ENCODE assay signal across 8 cellular contexts in the genomic region with DNA sequence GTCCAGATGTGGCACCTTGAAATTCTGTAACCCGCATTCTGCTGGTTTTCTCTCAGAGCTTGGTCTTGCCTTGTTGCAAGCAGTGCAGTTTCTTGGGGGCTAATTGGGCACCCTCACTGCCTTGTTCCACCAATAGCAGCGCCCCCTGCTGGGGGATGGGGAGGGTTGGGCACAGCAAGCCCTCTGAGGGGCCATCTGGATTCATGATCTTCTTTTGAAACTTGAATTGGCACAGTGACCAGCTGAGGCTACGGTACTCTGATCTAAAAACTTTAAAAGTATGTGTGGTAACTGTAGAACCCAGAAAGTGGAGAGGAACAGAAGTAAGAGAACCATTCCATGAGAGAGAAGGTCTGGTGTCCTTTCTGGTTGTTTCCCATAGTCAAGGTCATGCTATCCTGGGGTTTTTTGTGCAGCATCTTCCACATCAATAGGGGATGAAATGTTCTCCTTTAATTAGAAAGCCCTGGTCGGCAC.
DNase-seq lines count a peak whose midpoint lies in the region; ATAC-seq and TF ChIP-seq lines count a peak whose summit lies in the region.

No MANE protein-coding gene starts in this region.

- H3K27ac Mint-ChIP-seq in brain (no peak overlapping the region), memory B cell (no peak overlapping the region), type B pancreatic cell (no peak overlapping the region)

- H3K4me3 Mint-ChIP-seq in brain, result no peak overlapping the region
- H3K4me3 Mint-ChIP-seq in memory B cell, result no peak overlapping the region
- no peak overlapping the region for H3K4me3 Mint-ChIP-seq in type B pancreatic cell

- peak; percentile 33 to 65 for TF ChIP-seq CTCF in brain (conservative IDR thresholded peaks at IDR 0.05)
- peak; percentile 80 for TF ChIP-seq CTCF in type B pancreatic cell (conservative IDR thresholded peaks at IDR 0.05)

- H3K36me3 Mint-ChIP-seq in brain (peaks cover 64% of the 10 kb centered on the region), memory B cell (peaks cover 26% of the 10 kb centered on the region), type B pancreatic cell (peaks cover 23% of the 10 kb centered on the region)

- H3K9me3 Mint-ChIP-seq in brain (no peaks in the 10 kb centered on the region), memory B cell (no peaks in the 10 kb centered on the region), type B pancreatic cell (no peaks in the 10 kb centered on the region)

- no peaks in the 10 kb centered on the region for H3K27me3 Mint-ChIP-seq in brain
- no peaks in the 10 kb centered on the region for H3K27me3 Mint-ChIP-seq in memory B cell
- no peaks in the 10 kb centered on the region for H3K27me3 Mint-ChIP-seq in type B pancreatic cell

- DNase-seq in DMS 273 (lab: John Stamatoyannopoulos, UW; ENCODE audit: unreplicated experiment) (peak; percentile 65), DMS 273 treated with DMSO at 0.1 percent for 48 hours (lab: John Stamatoyannopoulos, UW) (no peak), T-helper 2 cell (peak; percentile 53 to 70 (median 57)), memory B cell (ENCODE audit: low spot score in 2 of 2) (peak; percentile 50 to 60), type B pancreatic cell (ENCODE audit: extremely low spot score, unreplicated experiment) (no peak), foreskin melanocyte (no peak)

- no peak for ATAC-seq in memory B cell (ENCODE audit: low read depth)
- no peak for ATAC-seq in GM18517 (IDR thresholded peaks at IDR 0.05; ENCODE audit: unreplicated experiment)

- H3K4me1 Mint-ChIP-seq in brain, result no peaks in the 10 kb centered on the region
- peaks cover 23% of the 10 kb centered on the region for H3K4me1 Mint-ChIP-seq in memory B cell
- peaks cover 2% of the 10 kb centered on the region for H3K4me1 Mint-ChIP-seq in type B pancreatic cell (ENCODE audit: unreplicated experiment)

Comparison
In these comparisons a context has a peak if more than half of its experiments do, and no peak if none do; other contexts are left out.
1. DNase-seq: peak in DMS 273 (single experiment), T-helper 2 cell (5 of 5) and memory B cell (2 of 2); none in DMS 273 treated with DMSO at 0.1 percent for 48 hours (single experiment), type B pancreatic cell (single experiment) and foreskin melanocyte (single experiment).